ENCODE assay signal across 8 cellular contexts in the genomic region with DNA sequence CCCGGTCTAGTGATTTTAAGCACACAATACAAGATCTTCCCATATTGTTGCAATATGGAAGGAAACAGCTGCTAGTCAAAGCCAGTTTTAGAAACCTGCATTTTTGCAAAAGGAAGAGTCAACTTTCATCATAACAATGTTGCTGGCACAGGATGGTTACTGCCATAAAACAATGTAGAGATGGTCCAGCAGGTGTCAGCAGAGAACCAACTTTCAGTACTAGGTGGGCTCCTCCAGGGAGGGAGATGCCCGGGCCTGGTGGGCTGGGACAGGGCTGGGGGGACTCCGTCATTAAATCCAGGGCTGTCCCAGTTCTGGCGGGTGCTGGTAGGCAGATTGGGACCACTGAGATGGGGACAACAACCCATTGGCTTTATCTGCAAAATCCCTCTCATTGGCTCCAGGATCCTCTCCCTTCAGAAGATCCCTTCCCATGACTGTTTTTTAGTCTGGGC. TPM values are rescaled to one million over a fixed set of nuclear protein-coding genes. Genes with fewer than 3 reads are reported as not detected.
DNase-seq lines count a peak whose midpoint lies in the region; ATAC-seq and TF ChIP-seq lines count a peak whose summit lies in the region.

No MANE protein-coding gene starts in this region.

- intact Hi-C loops in activated naive CD4-positive, alpha-beta T cell treated with anti-CD3 and anti-CD28 coated beads for 36 hours (cut with micrococcal nuclease): loop anchor here (1.0 to 10.0 kb wide), 3 partner anchors 329 to 961 kb away; no protein-coding TSS in a partner anchor

- H2AFZ ChIP-seq in SU-DHL-6 (ENCODE audit: low read depth, low read length, severe bottlenecking): no peak overlapping the region

- H3K4me1 Mint-ChIP-seq in activated naive CD4-positive, alpha-beta T cell treated with anti-CD3 and anti-CD28 coated beads for 36 hours (ENCODE audit: low read depth): peaks cover 23% of the 10 kb centered on the region

- no peaks in the 10 kb centered on the region for H3F3A ChIP-seq in SU-DHL-6 (ENCODE audit: insufficient read depth)

- H3K9ac ChIP-seq in SU-DHL-6 (ENCODE audit: low read length): no peak overlapping the region

- ATAC-seq in GM18517 (IDR thresholded peaks at IDR 0.05; ENCODE audit: unreplicated experiment): no peak
- ATAC-seq in GM18861 (IDR thresholded peaks at IDR 0.05; ENCODE audit: unreplicated experiment): no peak

- no peaks in the 10 kb centered on the region for H3K36me3 Mint-ChIP-seq in activated naive CD4-positive, alpha-beta T cell treated with anti-CD3 and anti-CD28 coated beads for 36 hours (ENCODE audit: low read depth)

- H3K9me2 ChIP-seq in SU-DHL-6 (replicated peaks; ENCODE audit: insufficient read depth, low read length): no peaks in the 10 kb centered on the region

- no peak overlapping the region for H3K27ac ChIP-seq in SU-DHL-6 (ENCODE audit: low read depth, low read length)

- no peaks in the 10 kb centered on the region for H3K36me3 ChIP-seq in SU-DHL-6 (ENCODE audit: low read length)

- peak; percentile 43 for DNase-seq in activated naive CD4-positive, alpha-beta T cell treated with anti-CD3 and anti-CD28 coated beads for 36 hours
- DNase-seq in activated naive CD4-positive, alpha-beta T cell (lab: John Stamatoyannopoulos, UW): no peak
- DNase-seq in Kasumi-1 (lab: John Stamatoyannopoulos, UW) (peak; percentile 61 to 70), germinal center (ENCODE audit: low spot score) (peak; percentile 46), pulmonary artery endothelial cell (ENCODE audit: low read depth, low spot score) (peak; percentile 69)

- no peak overlapping the region for H3K4me3 ChIP-seq in SU-DHL-6 (ENCODE audit: insufficient read depth, low read length, poor library complexity, severe bottlenecking)

- H3K4me3 Mint-ChIP-seq in activated naive CD4-positive, alpha-beta T cell treated with anti-CD3 and anti-CD28 coated beads for 36 hours: no peak overlapping the region

- no peaks in the 10 kb centered on the region for H3K27me3 ChIP-seq in SU-DHL-6 (ENCODE audit: low read length)

- H3K9me3 ChIP-seq in SU-DHL-6 (ENCODE audit: insufficient read depth, low read length): no peaks in the 10 kb centered on the region

- peaks cover 74% of the 10 kb centered on the region for H3K27me3 Mint-ChIP-seq in activated naive CD4-positive, alpha-beta T cell treated with anti-CD3 and anti-CD28 coated beads for 36 hours (ENCODE audit: low read depth)

- no peaks in the 10 kb centered on the region for H4K20me1 ChIP-seq in SU-DHL-6 (ENCODE audit: low read depth, low read length)

- no peaks in the 10 kb centered on the region for H3K9me3 Mint-ChIP-seq in activated naive CD4-positive, alpha-beta T cell treated with anti-CD3 and anti-CD28 coated beads for 36 hours

- no peak overlapping the region for H3K27ac Mint-ChIP-seq in activated naive CD4-positive, alpha-beta T cell treated with anti-CD3 and anti-CD28 coated beads for 36 hours

- no peak overlapping the region for H3K4me2 ChIP-seq in SU-DHL-6 (ENCODE audit: low read depth, low read length, poor library complexity, severe bottlenecking)

- H3K79me2 ChIP-seq in SU-DHL-6 (ENCODE audit: insufficient read depth, low read length): no peaks in the 10 kb centered on the region

- peak; percentile 37 for TF ChIP-seq CTCF in SU-DHL-6 (IDR thresholded peaks at IDR 0.05; ENCODE audit: insufficient read depth, low read length, poor library complexity, severe bottlenecking)

- CTCF ChIA-PET in activated naive CD4-positive, alpha-beta T cell treated with anti-CD3 and anti-CD28 coated beads for 36 hours (lab: Charles Lee): interaction anchor here (0.6 to 3.1 kb wide), 6 partner anchors 12 to 329 kb away, joined by 3 to 12 read pairs (median 4); no protein-coding TSS in a partner anchor

RNA-seq across cellular contexts. Expression of a gene that starts 5.0 kb away (rescaled TPM):
- under 1 TPM in 1 of 2 experiments, not detected in 1; 0.12 TPM for total RNA-seq in activated naive CD4-positive, alpha-beta T cell treated with anti-CD3 and anti-CD28 coated beads for 36 hours
- 7.8 and 16.3 TPM in 2 replicates for total RNA-seq in pulmonary artery endothelial cell

Comparison
In these comparisons a context has a peak if more than half of its experiments do, and no peak if none do; other contexts are left out.
1. DNase-seq: peak in activated naive CD4-positive, alpha-beta T cell treated with anti-CD3 and anti-CD28 coated beads for 36 hours (single experiment), Kasumi-1 (2 of 2), germinal center (single experiment) and pulmonary artery endothelial cell (single experiment); none in activated naive CD4-positive, alpha-beta T cell (0 of 4).